In genomic region chr13:27125357-27126282, GRCh38 we compare ENCODE assay signal across 1 cellular context.
TF ChIP-seq lines count a peak whose summit lies in the region.

No MANE protein-coding gene starts in this region.

TF ChIP-seq in K562, 482 proteins besides CTCF, POLR2A, EP300 and RAD21 (continued from another document and continues in another):
- TF ChIP-seq E2F5 (CRISPR knock-in tag; IDR thresholded peaks at IDR 0.05) (no peak), KHSRP (IDR thresholded peaks at IDR 0.05) (no peak), RREB1 (CRISPR knock-in tag; IDR thresholded peaks at IDR 0.05) (no peak), PPARD (CRISPR knock-in tag; IDR thresholded peaks at IDR 0.05) (no peak), PRDM10 (IDR thresholded peaks at IDR 0.05; ENCODE audit: partially characterized antibody) (no peak), HCFC1 (IDR thresholded peaks at IDR 0.05; ENCODE audit: low read depth, low read length) (no peak; the same call in 1 of the 2 replicates), BRF2 (IDR thresholded peaks at IDR 0.05; ENCODE audit: borderline replicate concordance, insufficient read depth, insufficient read length) (no peak), KLF1 (tag; IDR thresholded peaks at IDR 0.05) (no peak), TSHZ1 (CRISPR knock-in tag; IDR thresholded peaks at IDR 0.05) (no peak), ZNF695 (CRISPR knock-in tag; IDR thresholded peaks at IDR 0.05) (no peak), ZNF311 (CRISPR knock-in tag; IDR thresholded peaks at IDR 0.05) (no peak), NR1H2 (CRISPR knock-in tag; IDR thresholded peaks at IDR 0.05) (no peak), MXD1 (CRISPR knock-in tag; IDR thresholded peaks at IDR 0.05; ENCODE audit: borderline replicate concordance, poor library complexity, severe bottlenecking) (no peak), SRSF7 (optimal IDR thresholded peaks at IDR 0.05; ENCODE audit: low read depth, low read length) (no peak), E2F1 (CRISPR knock-in tag; IDR thresholded peaks at IDR 0.05) (no peak), TCF3 (CRISPR knock-in tag; IDR thresholded peaks at IDR 0.05) (peak; percentile 75), ZKSCAN3 (CRISPR knock-in tag; IDR thresholded peaks at IDR 0.05) (no peak), ZNF121 (CRISPR knock-in tag; conservative IDR thresholded peaks at IDR 0.05) (no peak), HES1 (IDR thresholded peaks at IDR 0.05; ENCODE audit: low read depth) (no peak), GTF3C2 (IDR thresholded peaks at IDR 0.05; ENCODE audit: borderline replicate concordance, extremely low read depth, insufficient read length) (no peak), SREBF1 (IDR thresholded peaks at IDR 0.05; ENCODE audit: borderline replicate concordance, low read depth, low read length) (no peak), CBFB (CRISPR knock-in tag; IDR thresholded peaks at IDR 0.05) (no peak), ZFPM2 (CRISPR knock-in tag; IDR thresholded peaks at IDR 0.05) (no peak), JUN (IDR thresholded peaks at IDR 0.05; ENCODE audit: borderline replicate concordance, low read depth, low read length) (no peak), JUN (CRISPR knock-in tag; IDR thresholded peaks at IDR 0.05; ENCODE audit: borderline replicate concordance) (peak; percentile 81; the same call in 1 of the 2 replicates), CTCFL (IDR thresholded peaks at IDR 0.05; ENCODE audit: borderline replicate concordance, insufficient read depth, low read depth, low read length, poor library complexity, severe bottlenecking) (no peak), IRF1 (CRISPR knock-in tag; IDR thresholded peaks at IDR 0.05; ENCODE audit: borderline replicate concordance) (no peak)
